In genomic region chr19:1591421-1592022, GRCh38 we compare ENCODE assay signal across 8 cellular contexts. TPM values are rescaled to one million over a fixed set of nuclear protein-coding genes. Genes with fewer than 3 reads are reported as not detected.
A peak's percentile ranks its signal among the peaks of the same experiment; 100 is the strongest.
DNase-seq lines count a peak whose midpoint lies in the region; ATAC-seq and TF ChIP-seq lines count a peak whose summit lies in the region.

No MANE protein-coding gene starts in this region.

- H3K27me3 Mint-ChIP-seq in central memory CD8-positive, alpha-beta T cell, result no peaks in the 10 kb centered on the region

- peak overlapping the region; percentile 85 for H3K4me3 Mint-ChIP-seq in central memory CD8-positive, alpha-beta T cell

- peaks cover 11% of the 10 kb centered on the region for H3K4me1 Mint-ChIP-seq in central memory CD8-positive, alpha-beta T cell

- in situ Hi-C loops in GM13977 (cut with MboI; ENCODE audit: low pct_unique_long_range_greater_than_20kb, low sequenced_read_pairs, unreplicated experiment), result no loop called here

- peak overlapping the region; percentile 64 for H3K4me3 ChIP-seq in mononuclear cell (ENCODE audit: low read length)

- DNase-seq in NCI-H82 (lab: John Stamatoyannopoulos, UW) (peak; percentile 28), NCI-H82 treated with DMSO at 0.1 percent for 48 hours (lab: John Stamatoyannopoulos, UW; ENCODE audit: unreplicated experiment) (no peak), NCI-H446 treated with DMSO at 0.1 percent for 48 hours (lab: John Stamatoyannopoulos, UW) (peak; percentile 38), NOMO-1 (lab: John Stamatoyannopoulos, UW; ENCODE audit: unreplicated experiment in 2 of 2) (no peak), NCI-H524 treated with DMSO at 0.1 percent for 48 hours (lab: John Stamatoyannopoulos, UW) (no peak), GM13977 (ENCODE audit: low spot score) (no peak)
- no peak for DNase-seq in central memory CD8-positive, alpha-beta T cell (ENCODE audit: low spot score in 2 of 2)

- ATAC-seq in central memory CD8-positive, alpha-beta T cell (replicated peaks; ENCODE audit: extremely low read depth, poor library complexity, severe bottlenecking), result no peak

- H3K9me3 ChIP-seq in mononuclear cell (ENCODE audit: low read depth, low read length), result no peaks in the 10 kb centered on the region

- H3K27me3 ChIP-seq in mononuclear cell (ENCODE audit: insufficient read depth, low read length), result no peaks in the 10 kb centered on the region

- peaks cover 26% of the 10 kb centered on the region for H3K4me1 ChIP-seq in mononuclear cell (ENCODE audit: insufficient read depth, low read length)

- peak overlapping the region; percentile 74 for H3K27ac Mint-ChIP-seq in central memory CD8-positive, alpha-beta T cell (ENCODE audit: low read depth)

- no peak for TF ChIP-seq CTCF in GM13977 (IDR thresholded peaks at IDR 0.05; ENCODE audit: extremely low read depth, insufficient read depth, missing control alignments)

- H3K9me3 Mint-ChIP-seq in central memory CD8-positive, alpha-beta T cell, result no peaks in the 10 kb centered on the region

- H3K36me3 Mint-ChIP-seq in central memory CD8-positive, alpha-beta T cell (ENCODE audit: insufficient read depth), result peaks cover 13% of the 10 kb centered on the region

RNA-seq across cellular contexts. Expression of gene MBD3, which starts 1.1 kb away (rescaled TPM):
- total RNA-seq in mononuclear cell, result 25.1 TPM

RNA-seq across cellular contexts. Expression of gene UQCR11, which starts 13.7 kb away (rescaled TPM):
- total RNA-seq in mononuclear cell, result 31.6 TPM

RNA-seq across cellular contexts. Expression of gene MEX3D, which starts 23.4 kb away (rescaled TPM):
- 2.1 TPM for total RNA-seq in mononuclear cell

Comparison
In these comparisons a context has a peak if more than half of its experiments do, and no peak if none do; other contexts are left out.
1. DNase-seq: peak in NCI-H82 (single experiment) and NCI-H446 treated with DMSO at 0.1 percent for 48 hours (single experiment); none in NCI-H82 treated with DMSO at 0.1 percent for 48 hours (single experiment), central memory CD8-positive, alpha-beta T cell (0 of 2), NOMO-1 (0 of 2), NCI-H524 treated with DMSO at 0.1 percent for 48 hours (single experiment) and GM13977 (single experiment).